In the genomic region with DNA sequence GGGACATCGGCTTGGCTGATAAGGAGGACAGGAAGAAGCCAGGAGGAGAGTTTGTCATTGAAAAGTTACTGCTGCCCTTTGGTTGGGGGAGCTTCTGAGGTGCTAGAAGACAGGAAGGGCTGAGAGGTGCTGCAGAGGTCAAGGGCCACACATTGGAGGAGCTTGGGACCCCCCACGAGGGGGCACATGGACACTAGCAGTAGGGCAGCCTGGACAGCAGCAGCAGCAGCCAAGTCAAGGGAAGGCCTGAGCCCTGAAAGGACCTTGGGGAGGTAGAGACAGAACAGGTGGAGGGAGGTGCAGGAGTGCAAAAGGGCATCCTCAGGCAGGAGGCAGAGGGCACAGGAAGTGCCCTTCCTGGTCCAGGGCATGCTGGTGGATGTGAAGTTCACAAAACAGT, we compare ENCODE assay signal across 1 cellular context.
TF ChIP-seq lines count a peak whose summit lies in the region.

No MANE protein-coding gene starts in this region.

TF ChIP-seq in HepG2, 621 proteins besides CTCF, POLR2A, EP300 and RAD21:
- TF ChIP-seq ZSCAN22 (CRISPR knock-in tag; IDR thresholded peaks at IDR 0.05) (no peak), THYN1 (CRISPR knock-in tag; IDR thresholded peaks at IDR 0.05; ENCODE audit: borderline replicate concordance, low read depth) (no peak), ARNT (IDR thresholded peaks at IDR 0.05) (no peak), STAG1 (CRISPR knock-in tag; IDR thresholded peaks at IDR 0.05) (peak; percentile 40), NR2F6 (IDR thresholded peaks at IDR 0.05) (no peak), NR2F6 (CRISPR knock-in tag; IDR thresholded peaks at IDR 0.05) (peak; percentile 46; the same call in 1 of the 2 replicates), ZNF235 (CRISPR knock-in tag; IDR thresholded peaks at IDR 0.05; ENCODE audit: borderline replicate concordance) (no peak), SOX13 (IDR thresholded peaks at IDR 0.05) (no peak), SOX13 (CRISPR knock-in tag; conservative IDR thresholded peaks at IDR 0.05 in 1 of 2, IDR thresholded peaks at IDR 0.05 in 1 of 2) (no peak)
- TF ChIP-seq, protein P1, sequence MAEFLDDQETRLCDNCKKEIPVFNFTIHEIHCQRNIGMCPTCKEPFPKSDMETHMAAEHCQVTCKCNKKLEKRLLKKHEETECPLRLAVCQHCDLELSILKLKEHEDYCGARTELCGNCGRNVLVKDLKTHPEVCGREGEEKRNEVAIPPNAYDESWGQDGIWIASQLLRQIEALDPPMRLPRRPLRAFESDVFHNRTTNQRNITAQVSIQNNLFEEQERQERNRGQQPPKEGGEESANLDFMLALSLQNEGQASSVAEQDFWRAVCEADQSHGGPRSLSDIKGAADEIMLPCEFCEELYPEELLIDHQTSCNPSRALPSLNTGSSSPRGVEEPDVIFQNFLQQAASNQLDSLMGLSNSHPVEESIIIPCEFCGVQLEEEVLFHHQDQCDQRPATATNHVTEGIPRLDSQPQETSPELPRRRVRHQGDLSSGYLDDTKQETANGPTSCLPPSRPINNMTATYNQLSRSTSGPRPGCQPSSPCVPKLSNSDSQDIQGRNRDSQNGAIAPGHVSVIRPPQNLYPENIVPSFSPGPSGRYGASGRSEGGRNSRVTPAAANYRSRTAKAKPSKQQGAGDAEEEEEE (CRISPR knock-in tag; IDR thresholded peaks at IDR 0.05; ENCODE audit: borderline replicate concordance): no peak
- TF ChIP-seq, protein P2, sequence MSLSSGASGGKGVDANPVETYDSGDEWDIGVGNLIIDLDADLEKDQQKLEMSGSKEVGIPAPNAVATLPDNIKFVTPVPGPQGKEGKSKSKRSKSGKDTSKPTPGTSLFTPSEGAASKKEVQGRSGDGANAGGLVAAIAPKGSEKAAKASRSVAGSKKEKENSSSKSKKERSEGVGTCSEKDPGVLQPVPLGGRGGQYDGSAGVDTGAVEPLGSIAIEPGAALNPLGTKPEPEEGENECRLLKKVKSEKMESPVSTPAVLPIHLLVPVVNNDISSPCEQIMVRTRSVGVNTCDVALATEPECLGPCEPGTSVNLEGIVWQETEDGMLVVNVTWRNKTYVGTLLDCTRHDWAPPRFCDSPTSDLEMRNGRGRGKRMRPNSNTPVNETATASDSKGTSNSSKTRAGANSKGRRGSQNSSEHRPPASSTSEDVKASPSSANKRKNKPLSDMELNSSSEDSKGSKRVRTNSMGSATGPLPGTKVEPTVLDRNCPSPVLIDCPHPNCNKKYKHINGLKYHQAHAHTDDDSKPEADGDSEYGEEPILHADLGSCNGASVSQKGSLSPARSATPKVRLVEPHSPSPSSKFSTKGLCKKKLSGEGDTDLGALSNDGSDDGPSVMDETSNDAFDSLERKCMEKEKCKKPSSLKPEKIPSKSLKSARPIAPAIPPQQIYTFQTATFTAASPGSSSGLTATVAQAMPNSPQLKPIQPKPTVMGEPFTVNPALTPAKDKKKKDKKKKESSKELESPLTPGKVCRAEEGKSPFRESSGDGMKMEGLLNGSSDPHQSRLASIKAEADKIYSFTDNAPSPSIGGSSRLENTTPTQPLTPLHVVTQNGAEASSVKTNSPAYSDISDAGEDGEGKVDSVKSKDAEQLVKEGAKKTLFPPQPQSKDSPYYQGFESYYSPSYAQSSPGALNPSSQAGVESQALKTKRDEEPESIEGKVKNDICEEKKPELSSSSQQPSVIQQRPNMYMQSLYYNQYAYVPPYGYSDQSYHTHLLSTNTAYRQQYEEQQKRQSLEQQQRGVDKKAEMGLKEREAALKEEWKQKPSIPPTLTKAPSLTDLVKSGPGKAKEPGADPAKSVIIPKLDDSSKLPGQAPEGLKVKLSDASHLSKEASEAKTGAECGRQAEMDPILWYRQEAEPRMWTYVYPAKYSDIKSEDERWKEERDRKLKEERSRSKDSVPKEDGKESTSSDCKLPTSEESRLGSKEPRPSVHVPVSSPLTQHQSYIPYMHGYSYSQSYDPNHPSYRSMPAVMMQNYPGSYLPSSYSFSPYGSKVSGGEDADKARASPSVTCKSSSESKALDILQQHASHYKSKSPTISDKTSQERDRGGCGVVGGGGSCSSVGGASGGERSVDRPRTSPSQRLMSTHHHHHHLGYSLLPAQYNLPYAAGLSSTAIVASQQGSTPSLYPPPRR (CRISPR knock-in tag; IDR thresholded peaks at IDR 0.05; ENCODE audit: borderline replicate concordance): no peak
